Comparison of ENCODE assay signal across 1 cellular context in the genomic region with DNA sequence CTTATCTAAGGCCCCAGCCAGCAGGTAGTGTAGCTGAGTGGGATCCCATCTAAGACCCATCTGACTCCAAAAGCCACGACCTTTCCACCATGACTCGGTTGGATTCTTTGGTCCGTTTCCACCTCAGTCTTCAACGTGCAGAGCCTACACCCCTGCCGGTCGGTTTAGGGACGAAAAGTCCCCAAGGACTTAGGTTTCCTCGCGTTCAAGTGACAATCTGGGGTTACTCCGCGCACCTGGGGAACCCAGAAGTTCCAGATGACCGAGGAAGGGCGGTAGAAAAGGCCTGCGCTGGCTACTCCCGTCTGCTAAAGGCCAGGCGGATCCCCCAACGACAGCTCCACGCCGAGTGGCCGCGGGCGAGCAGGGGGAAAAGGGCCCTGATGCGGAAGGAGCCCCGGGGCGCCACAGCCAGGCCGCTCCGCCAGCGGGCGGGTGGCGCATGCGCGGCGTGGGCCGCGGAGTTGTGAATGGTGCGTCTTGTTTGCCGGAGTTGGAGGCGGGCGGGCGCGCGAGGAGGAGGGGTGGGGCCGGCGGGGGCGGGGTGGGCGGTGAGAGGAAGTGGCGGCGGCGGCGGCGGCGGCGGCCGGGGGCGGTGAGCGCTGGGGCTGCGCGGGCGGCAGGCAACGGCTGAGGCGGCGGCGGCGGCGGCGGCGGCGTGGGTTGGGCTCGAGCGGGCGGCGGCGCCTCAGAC.
TF ChIP-seq lines count a peak whose summit lies in the region.

A gene (plus strand): TSS at position 595 of the 694 bp plus-strand sequence. CDS start 259 bp downstream, outside the sequence.

TF ChIP-seq in K562, 482 proteins besides CTCF, POLR2A, EP300 and RAD21 (continued from another document and continues in another):
- TF ChIP-seq NFE2 (IDR thresholded peaks at IDR 0.05; ENCODE audit: low read depth) (peak; percentile 53; the same call in 1 of the 2 replicates), MBD2 (IDR thresholded peaks at IDR 0.05; ENCODE audit: borderline replicate concordance, low read depth) (peak; percentile 54; the same call in 1 of the 2 replicates), ESRRB (CRISPR knock-in tag; IDR thresholded peaks at IDR 0.05; ENCODE audit: borderline replicate concordance) (no peak), ZFP1 (CRISPR knock-in tag; IDR thresholded peaks at IDR 0.05) (0 out of 2 replicates have a peak, but pooled peaks have one; percentile 19), RFX1 (IDR thresholded peaks at IDR 0.05) (no peak), TBL1XR1 (IDR thresholded peaks at IDR 0.05; ENCODE audit: low read length in 2 of 2) (no peak), DMBX1 (CRISPR knock-in tag; IDR thresholded peaks at IDR 0.05; ENCODE audit: borderline replicate concordance) (peak; percentile 74; the same call in 1 of the 2 replicates), RBM34 (IDR thresholded peaks at IDR 0.05; ENCODE audit: borderline replicate concordance, insufficient read depth, low read length) (no peak), ZNF124 (CRISPR knock-in tag; IDR thresholded peaks at IDR 0.05) (no peak), CREM (IDR thresholded peaks at IDR 0.05; ENCODE audit: low read depth) (0 out of 2 replicates have a peak, but pooled peaks have one; percentile 10), ZNF77 (CRISPR knock-in tag; IDR thresholded peaks at IDR 0.05) (no peak), GABPB1 (CRISPR knock-in tag; IDR thresholded peaks at IDR 0.05) (no peak; the same call in 1 of the 2 replicates), CCNT2 (IDR thresholded peaks at IDR 0.05; ENCODE audit: borderline replicate concordance, extremely low read depth, insufficient read length, low read depth, low read length) (peak; percentile 61), POLR2B (IDR thresholded peaks at IDR 0.05; ENCODE audit: low read depth, partially characterized antibody) (peak; percentile 95), KAT8 (IDR thresholded peaks at IDR 0.05; ENCODE audit: low read depth) (no peak), RBM39 (optimal IDR thresholded peaks at IDR 0.05; ENCODE audit: low read depth, low read length) (peak; percentile 54), MIER1 (IDR thresholded peaks at IDR 0.05; ENCODE audit: low read depth) (no peak), KDM2B (CRISPR knock-in tag; IDR thresholded peaks at IDR 0.05) (peak; percentile 73; the same call in 1 of the 2 replicates), FOXM1 (IDR thresholded peaks at IDR 0.05; ENCODE audit: low read depth) (no peak), FOXM1 (CRISPR knock-in tag; IDR thresholded peaks at IDR 0.05; ENCODE audit: low read depth) (no peak), ZBED1 (IDR thresholded peaks at IDR 0.05) (no peak), RBFOX2 (IDR thresholded peaks at IDR 0.05; ENCODE audit: low read depth, low read length) (peak; percentile 89), SRSF1 (IDR thresholded peaks at IDR 0.05; ENCODE audit: low read depth, low read length) (no peak), MTA2 (IDR thresholded peaks at IDR 0.05; ENCODE audit: low read depth) (no peak), GTF2F1 (IDR thresholded peaks at IDR 0.05; ENCODE audit: low read depth, low read length) (peak; percentile 80), BRD9 (IDR thresholded peaks at IDR 0.05; ENCODE audit: low read depth, partially characterized antibody) (peak; percentile 73), ARHGAP35 (IDR thresholded peaks at IDR 0.05; ENCODE audit: partially characterized antibody) (no peak), TEAD4 (IDR thresholded peaks at IDR 0.05; ENCODE audit: low read length) (no peak; the same call in 1 of the 2 replicates), TEAD4 (CRISPR knock-in tag; IDR thresholded peaks at IDR 0.05; ENCODE audit: borderline replicate concordance) (no peak), POLR2H (tag; IDR thresholded peaks at IDR 0.05; ENCODE audit: low read depth) (peak; percentile 95), FOXK1 (CRISPR knock-in tag; IDR thresholded peaks at IDR 0.05; ENCODE audit: borderline replicate concordance) (peak; percentile 75; the same call in 1 of the 2 replicates), FOXJ2 (tag; IDR thresholded peaks at IDR 0.05) (no peak), BACH1 (tag; IDR thresholded peaks at IDR 0.05) (no peak), FOXA3 (CRISPR knock-in tag; conservative IDR thresholded peaks at IDR 0.05 in 1 of 2, IDR thresholded peaks at IDR 0.05 in 1 of 2) (peak in 1 of 2 experiments; percentile 57; a peak in 1 of 4 replicates), HDGF (IDR thresholded peaks at IDR 0.05) (no peak), ZNF146 (CRISPR knock-in tag; IDR thresholded peaks at IDR 0.05; ENCODE audit: unreplicated experiment) (no peak), C11orf30 (IDR thresholded peaks at IDR 0.05; ENCODE audit: low read depth) (peak; percentile 31; the same call in 1 of the 2 replicates), HCFC1 (IDR thresholded peaks at IDR 0.05; ENCODE audit: low read depth, low read length) (peak; percentile 52), ZNF583 (CRISPR knock-in tag; IDR thresholded peaks at IDR 0.05) (peak; percentile 70)
- TF ChIP-seq, protein P1, sequence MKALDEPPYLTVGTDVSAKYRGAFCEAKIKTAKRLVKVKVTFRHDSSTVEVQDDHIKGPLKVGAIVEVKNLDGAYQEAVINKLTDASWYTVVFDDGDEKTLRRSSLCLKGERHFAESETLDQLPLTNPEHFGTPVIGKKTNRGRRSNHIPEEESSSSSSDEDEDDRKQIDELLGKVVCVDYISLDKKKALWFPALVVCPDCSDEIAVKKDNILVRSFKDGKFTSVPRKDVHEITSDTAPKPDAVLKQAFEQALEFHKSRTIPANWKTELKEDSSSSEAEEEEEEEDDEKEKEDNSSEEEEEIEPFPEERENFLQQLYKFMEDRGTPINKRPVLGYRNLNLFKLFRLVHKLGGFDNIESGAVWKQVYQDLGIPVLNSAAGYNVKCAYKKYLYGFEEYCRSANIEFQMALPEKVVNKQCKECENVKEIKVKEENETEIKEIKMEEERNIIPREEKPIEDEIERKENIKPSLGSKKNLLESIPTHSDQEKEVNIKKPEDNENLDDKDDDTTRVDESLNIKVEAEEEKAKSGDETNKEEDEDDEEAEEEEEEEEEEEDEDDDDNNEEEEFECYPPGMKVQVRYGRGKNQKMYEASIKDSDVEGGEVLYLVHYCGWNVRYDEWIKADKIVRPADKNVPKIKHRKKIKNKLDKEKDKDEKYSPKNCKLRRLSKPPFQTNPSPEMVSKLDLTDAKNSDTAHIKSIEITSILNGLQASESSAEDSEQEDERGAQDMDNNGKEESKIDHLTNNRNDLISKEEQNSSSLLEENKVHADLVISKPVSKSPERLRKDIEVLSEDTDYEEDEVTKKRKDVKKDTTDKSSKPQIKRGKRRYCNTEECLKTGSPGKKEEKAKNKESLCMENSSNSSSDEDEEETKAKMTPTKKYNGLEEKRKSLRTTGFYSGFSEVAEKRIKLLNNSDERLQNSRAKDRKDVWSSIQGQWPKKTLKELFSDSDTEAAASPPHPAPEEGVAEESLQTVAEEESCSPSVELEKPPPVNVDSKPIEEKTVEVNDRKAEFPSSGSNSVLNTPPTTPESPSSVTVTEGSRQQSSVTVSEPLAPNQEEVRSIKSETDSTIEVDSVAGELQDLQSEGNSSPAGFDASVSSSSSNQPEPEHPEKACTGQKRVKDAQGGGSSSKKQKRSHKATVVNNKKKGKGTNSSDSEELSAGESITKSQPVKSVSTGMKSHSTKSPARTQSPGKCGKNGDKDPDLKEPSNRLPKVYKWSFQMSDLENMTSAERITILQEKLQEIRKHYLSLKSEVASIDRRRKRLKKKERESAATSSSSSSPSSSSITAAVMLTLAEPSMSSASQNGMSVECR (CRISPR knock-in tag; IDR thresholded peaks at IDR 0.05) = peak; percentile 74
- TF ChIP-seq, protein P2, sequence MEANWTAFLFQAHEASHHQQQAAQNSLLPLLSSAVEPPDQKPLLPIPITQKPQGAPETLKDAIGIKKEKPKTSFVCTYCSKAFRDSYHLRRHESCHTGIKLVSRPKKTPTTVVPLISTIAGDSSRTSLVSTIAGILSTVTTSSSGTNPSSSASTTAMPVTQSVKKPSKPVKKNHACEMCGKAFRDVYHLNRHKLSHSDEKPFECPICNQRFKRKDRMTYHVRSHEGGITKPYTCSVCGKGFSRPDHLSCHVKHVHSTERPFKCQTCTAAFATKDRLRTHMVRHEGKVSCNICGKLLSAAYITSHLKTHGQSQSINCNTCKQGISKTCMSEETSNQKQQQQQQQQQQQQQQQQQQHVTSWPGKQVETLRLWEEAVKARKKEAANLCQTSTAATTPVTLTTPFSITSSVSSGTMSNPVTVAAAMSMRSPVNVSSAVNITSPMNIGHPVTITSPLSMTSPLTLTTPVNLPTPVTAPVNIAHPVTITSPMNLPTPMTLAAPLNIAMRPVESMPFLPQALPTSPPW (CRISPR knock-in tag; IDR thresholded peaks at IDR 0.05) = peak; percentile 94
- TF ChIP-seq, protein P3, sequence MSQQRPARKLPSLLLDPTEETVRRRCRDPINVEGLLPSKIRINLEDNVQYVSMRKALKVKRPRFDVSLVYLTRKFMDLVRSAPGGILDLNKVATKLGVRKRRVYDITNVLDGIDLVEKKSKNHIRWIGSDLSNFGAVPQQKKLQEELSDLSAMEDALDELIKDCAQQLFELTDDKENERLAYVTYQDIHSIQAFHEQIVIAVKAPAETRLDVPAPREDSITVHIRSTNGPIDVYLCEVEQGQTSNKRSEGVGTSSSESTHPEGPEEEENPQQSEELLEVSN (IDR thresholded peaks at IDR 0.05; ENCODE audit: borderline replicate concordance in 1 of 2, extremely low read depth in 1 of 2, insufficient read depth in 1 of 2, insufficient read length in 1 of 2, low read depth in 1 of 2, low read length in 1 of 2, poor library complexity in 1 of 2, severe bottlenecking in 1 of 2) = peak; percentile 45 to 65
- TF ChIP-seq, protein P4, sequence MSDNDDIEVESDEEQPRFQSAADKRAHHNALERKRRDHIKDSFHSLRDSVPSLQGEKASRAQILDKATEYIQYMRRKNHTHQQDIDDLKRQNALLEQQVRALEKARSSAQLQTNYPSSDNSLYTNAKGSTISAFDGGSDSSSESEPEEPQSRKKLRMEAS (CRISPR knock-in tag; IDR thresholded peaks at IDR 0.05) = peak; percentile 61
- TF ChIP-seq, protein P5, sequence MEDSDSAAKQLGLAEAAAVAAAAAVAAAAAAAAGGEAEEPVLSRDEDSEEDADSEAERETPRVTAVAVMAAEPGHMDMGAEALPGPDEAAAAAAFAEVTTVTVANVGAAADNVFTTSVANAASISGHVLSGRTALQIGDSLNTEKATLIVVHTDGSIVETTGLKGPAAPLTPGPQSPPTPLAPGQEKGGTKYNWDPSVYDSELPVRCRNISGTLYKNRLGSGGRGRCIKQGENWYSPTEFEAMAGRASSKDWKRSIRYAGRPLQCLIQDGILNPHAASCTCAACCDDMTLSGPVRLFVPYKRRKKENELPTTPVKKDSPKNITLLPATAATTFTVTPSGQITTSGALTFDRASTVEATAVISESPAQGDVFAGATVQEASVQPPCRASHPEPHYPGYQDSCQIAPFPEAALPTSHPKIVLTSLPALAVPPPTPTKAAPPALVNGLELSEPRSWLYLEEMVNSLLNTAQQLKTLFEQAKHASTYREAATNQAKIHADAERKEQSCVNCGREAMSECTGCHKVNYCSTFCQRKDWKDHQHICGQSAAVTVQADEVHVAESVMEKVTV (CRISPR knock-in tag; IDR thresholded peaks at IDR 0.05) = peak; percentile 14; the same call in 1 of the 2 replicates
- TF ChIP-seq, protein P6, sequence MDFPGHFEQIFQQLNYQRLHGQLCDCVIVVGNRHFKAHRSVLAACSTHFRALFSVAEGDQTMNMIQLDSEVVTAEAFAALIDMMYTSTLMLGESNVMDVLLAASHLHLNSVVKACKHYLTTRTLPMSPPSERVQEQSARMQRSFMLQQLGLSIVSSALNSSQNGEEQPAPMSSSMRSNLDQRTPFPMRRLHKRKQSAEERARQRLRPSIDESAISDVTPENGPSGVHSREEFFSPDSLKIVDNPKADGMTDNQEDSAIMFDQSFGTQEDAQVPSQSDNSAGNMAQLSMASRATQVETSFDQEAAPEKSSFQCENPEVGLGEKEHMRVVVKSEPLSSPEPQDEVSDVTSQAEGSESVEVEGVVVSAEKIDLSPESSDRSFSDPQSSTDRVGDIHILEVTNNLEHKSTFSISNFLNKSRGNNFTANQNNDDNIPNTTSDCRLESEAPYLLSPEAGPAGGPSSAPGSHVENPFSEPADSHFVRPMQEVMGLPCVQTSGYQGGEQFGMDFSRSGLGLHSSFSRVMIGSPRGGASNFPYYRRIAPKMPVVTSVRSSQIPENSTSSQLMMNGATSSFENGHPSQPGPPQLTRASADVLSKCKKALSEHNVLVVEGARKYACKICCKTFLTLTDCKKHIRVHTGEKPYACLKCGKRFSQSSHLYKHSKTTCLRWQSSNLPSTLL (IDR thresholded peaks at IDR 0.05) = no peak
- TF ChIP-seq, protein P7, sequence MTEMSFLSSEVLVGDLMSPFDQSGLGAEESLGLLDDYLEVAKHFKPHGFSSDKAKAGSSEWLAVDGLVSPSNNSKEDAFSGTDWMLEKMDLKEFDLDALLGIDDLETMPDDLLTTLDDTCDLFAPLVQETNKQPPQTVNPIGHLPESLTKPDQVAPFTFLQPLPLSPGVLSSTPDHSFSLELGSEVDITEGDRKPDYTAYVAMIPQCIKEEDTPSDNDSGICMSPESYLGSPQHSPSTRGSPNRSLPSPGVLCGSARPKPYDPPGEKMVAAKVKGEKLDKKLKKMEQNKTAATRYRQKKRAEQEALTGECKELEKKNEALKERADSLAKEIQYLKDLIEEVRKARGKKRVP (CRISPR knock-in tag; IDR thresholded peaks at IDR 0.05) = peak; percentile 45; the same call in 1 of the 2 replicates
- TF ChIP-seq, protein P8, sequence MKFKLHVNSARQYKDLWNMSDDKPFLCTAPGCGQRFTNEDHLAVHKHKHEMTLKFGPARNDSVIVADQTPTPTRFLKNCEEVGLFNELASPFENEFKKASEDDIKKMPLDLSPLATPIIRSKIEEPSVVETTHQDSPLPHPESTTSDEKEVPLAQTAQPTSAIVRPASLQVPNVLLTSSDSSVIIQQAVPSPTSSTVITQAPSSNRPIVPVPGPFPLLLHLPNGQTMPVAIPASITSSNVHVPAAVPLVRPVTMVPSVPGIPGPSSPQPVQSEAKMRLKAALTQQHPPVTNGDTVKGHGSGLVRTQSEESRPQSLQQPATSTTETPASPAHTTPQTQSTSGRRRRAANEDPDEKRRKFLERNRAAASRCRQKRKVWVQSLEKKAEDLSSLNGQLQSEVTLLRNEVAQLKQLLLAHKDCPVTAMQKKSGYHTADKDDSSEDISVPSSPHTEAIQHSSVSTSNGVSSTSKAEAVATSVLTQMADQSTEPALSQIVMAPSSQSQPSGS (CRISPR knock-in tag; IDR thresholded peaks at IDR 0.05) = no peak
- TF ChIP-seq, protein P9, sequence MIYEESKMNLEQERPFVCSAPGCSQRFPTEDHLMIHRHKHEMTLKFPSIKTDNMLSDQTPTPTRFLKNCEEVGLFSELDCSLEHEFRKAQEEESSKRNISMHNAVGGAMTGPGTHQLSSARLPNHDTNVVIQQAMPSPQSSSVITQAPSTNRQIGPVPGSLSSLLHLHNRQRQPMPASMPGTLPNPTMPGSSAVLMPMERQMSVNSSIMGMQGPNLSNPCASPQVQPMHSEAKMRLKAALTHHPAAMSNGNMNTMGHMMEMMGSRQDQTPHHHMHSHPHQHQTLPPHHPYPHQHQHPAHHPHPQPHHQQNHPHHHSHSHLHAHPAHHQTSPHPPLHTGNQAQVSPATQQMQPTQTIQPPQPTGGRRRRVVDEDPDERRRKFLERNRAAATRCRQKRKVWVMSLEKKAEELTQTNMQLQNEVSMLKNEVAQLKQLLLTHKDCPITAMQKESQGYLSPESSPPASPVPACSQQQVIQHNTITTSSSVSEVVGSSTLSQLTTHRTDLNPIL (CRISPR knock-in tag; IDR thresholded peaks at IDR 0.05) = no peak
